Comparison of ENCODE assay signal across 8 cellular contexts in genomic region chr18:3245853-3246635, GRCh38. TPM values are rescaled to one million over a fixed set of nuclear protein-coding genes. Genes with fewer than 3 reads are reported as not detected.
DNase-seq lines count a peak whose midpoint lies in the region; ATAC-seq and TF ChIP-seq lines count a peak whose summit lies in the region.

No MANE protein-coding gene starts in this region.

- H3K4me1 ChIP-seq in KMS-11 (ENCODE audit: low read depth, poor library complexity, severe bottlenecking) = peaks cover 31% of the 10 kb centered on the region
- peaks cover 12% of the 10 kb centered on the region for H3K4me1 ChIP-seq in stomach smooth muscle (ENCODE audit: control insufficient read depth, insufficient read depth, low read length)

- peak; percentile 55 for ATAC-seq in GM21723 (IDR thresholded peaks at IDR 0.05; ENCODE audit: unreplicated experiment)

- H4K20me1 ChIP-seq in KMS-11 (ENCODE audit: insufficient read depth) = 0 out of 2 replicates have a peak, but pooled peaks cover 5% of the 10 kb centered on the region

- peak overlapping the region; percentile 73 for H3K27ac Mint-ChIP-seq in neural crest cell (ENCODE audit: unreplicated experiment)

- peak; percentile 88 for DNase-seq in DMS79 treated with DMSO at 0.1 percent for 48 hours (lab: John Stamatoyannopoulos, UW)
- peak; percentile 82 for DNase-seq in RPMI7951 (ENCODE audit: low read depth)
- DNase-seq in activated effector memory CD4-positive, alpha-beta T cell treated with Interleukin-2 at 50 U/mL for 16 hours = peak; percentile 68
- peak; percentile 87 for DNase-seq in fibroblast of villous mesenchyme (ENCODE audit: low read depth)
- peak; percentile 71 for DNase-seq in neural crest cell (ENCODE audit: low read depth, low spot score)

- peak overlapping the region; percentile 44 for H2AFZ ChIP-seq in KMS-11 (ENCODE audit: low read depth)

- peak overlapping the region; percentile 95 for H3K4me3 Mint-ChIP-seq in neural crest cell

- H3K4me2 ChIP-seq in KMS-11 = peak overlapping the region; percentile 15; the same call in 1 of the 2 replicates

- H3K9me3 ChIP-seq in stomach smooth muscle (ENCODE audit: control insufficient read depth in 2 of 2, low read length in 2 of 2) = no peaks in the 10 kb centered on the region

- H3K27ac ChIP-seq in KMS-11 (no peak overlapping the region), stomach smooth muscle (ENCODE audit: low read length) (peak overlapping the region; percentile 97)

- TF ChIP-seq CTCF in KMS-11 (conservative IDR thresholded peaks at IDR 0.05; ENCODE audit: low read depth, low read length) (peak; percentile 72), fibroblast of villous mesenchyme (IDR thresholded peaks at IDR 0.05; ENCODE audit: insufficient read depth, low read depth, low read length) (peak; percentile 93), neural crest cell (conservative IDR thresholded peaks at IDR 0.05) (peak; percentile 94)

- no peak overlapping the region for H3K4me3 ChIP-seq in KMS-11 (IDR thresholded peaks at IDR 0.05; ENCODE audit: insufficient read depth, low read depth, low read length)
- H3K4me3 ChIP-seq in fibroblast of villous mesenchyme (ENCODE audit: low read depth, low read length) = peak overlapping the region; percentile 93
- peak overlapping the region; percentile 92 to 96 for H3K4me3 ChIP-seq in stomach smooth muscle (ENCODE audit: low read length in 2 of 2)

- H3K9me3 Mint-ChIP-seq in neural crest cell = peaks cover 9% of the 10 kb centered on the region

- H3K27me3 ChIP-seq in KMS-11 (ENCODE audit: insufficient read depth, low read depth) = no peaks in the 10 kb centered on the region
- no peaks in the 10 kb centered on the region for H3K27me3 ChIP-seq in stomach smooth muscle (ENCODE audit: control insufficient read depth in 1 of 2, insufficient read depth in 2 of 2, low read length in 2 of 2)

- H3K36me3 Mint-ChIP-seq in neural crest cell (ENCODE audit: low read depth) = peaks cover 9% of the 10 kb centered on the region

- peaks cover 39% of the 10 kb centered on the region for H3K4me1 Mint-ChIP-seq in neural crest cell

- no peaks in the 10 kb centered on the region for H3K36me3 ChIP-seq in KMS-11 (ENCODE audit: insufficient read depth)
- no peaks in the 10 kb centered on the region for H3K36me3 ChIP-seq in stomach smooth muscle (ENCODE audit: control insufficient read depth in 2 of 2, insufficient read depth in 2 of 2, low read length in 2 of 2)

- H3K27me3 Mint-ChIP-seq in neural crest cell (ENCODE audit: low read depth) = no peaks in the 10 kb centered on the region

- H3K79me2 ChIP-seq in KMS-11 (ENCODE audit: insufficient read depth, low read depth) = peaks cover 30% of the 10 kb centered on the region

- H3K9ac ChIP-seq in KMS-11 = no peak overlapping the region
- H3K9ac ChIP-seq in stomach smooth muscle (ENCODE audit: low read length in 2 of 2) = peak overlapping the region; percentile 86 to 96

RNA-seq across cellular contexts. Expression of gene MYL12A, which starts 1.6 kb away (rescaled TPM):
- total RNA-seq in RPMI7951 (2014; rRNA removed; shearing (Covaris generic)) = 656 and 818 TPM in 2 replicates
- total RNA-seq in fibroblast of villous mesenchyme (861 and 1,222 TPM in 2 replicates), neural crest cell (165 TPM in 2 replicates)

RNA-seq across cellular contexts. Expression of gene MYL12B, which starts 15.9 kb away (rescaled TPM):
- total RNA-seq in RPMI7951 (2014; rRNA removed; shearing (Covaris generic)) = 564 and 607 TPM in 2 replicates
- total RNA-seq in fibroblast of villous mesenchyme = 330 and 426 TPM in 2 replicates
- total RNA-seq in neural crest cell = 89.6 and 95.1 TPM in 2 replicates

RNA-seq across cellular contexts. Expression of gene MYOM1, which starts 26.3 kb away (rescaled TPM):
- total RNA-seq in RPMI7951 (2014; rRNA removed; shearing (Covaris generic)) = 0.10 TPM in 1 of 2 replicates, not detected in the other
- total RNA-seq in fibroblast of villous mesenchyme = 0.32 and 0.86 TPM in 2 replicates
- 0.89 and 1.4 TPM in 2 replicates for total RNA-seq in neural crest cell
